In genomic region chr5:152514827-152515397, GRCh38 we compare ENCODE assay signal across 8 cellular contexts.
DNase-seq lines count a peak whose midpoint lies in the region; FAIRE-seq and TF ChIP-seq lines count a peak whose summit lies in the region.

No MANE protein-coding gene starts in this region.

- no peaks in the 10 kb centered on the region for H3K27me3 ChIP-seq in OCI-LY3 (ENCODE audit: low read depth, low read length)
- H3K27me3 ChIP-seq in spleen (replicated peaks in 1 of 7) = no peaks in the 10 kb centered on the region
- no peaks in the 10 kb centered on the region for H3K27me3 ChIP-seq in prostate gland (replicated peaks; ENCODE audit: insufficient read depth)

- H3K4me2 ChIP-seq in OCI-LY3 (ENCODE audit: low read length) = no peak overlapping the region

- no peak for TF ChIP-seq POLR2A in H54 (IDR thresholded peaks at IDR 0.05; ENCODE audit: low read depth, low read length)
- no peak for TF ChIP-seq POLR2A in spleen (IDR thresholded peaks at IDR 0.05)
- TF ChIP-seq POLR2A in prostate gland (IDR thresholded peaks at IDR 0.05) = no peak

- no peaks in the 10 kb centered on the region for H3K9me3 ChIP-seq in OCI-LY3 (ENCODE audit: insufficient read depth, low read length)
- no peaks in the 10 kb centered on the region for H3K9me3 ChIP-seq in spleen
- no peaks in the 10 kb centered on the region for H3K9me3 ChIP-seq in prostate gland

- intact Hi-C loops in spleen (cut with DNase I; ENCODE audit: low total_unique reads) = no loop called here
- intact Hi-C loops in prostate gland (cut with DNase I) = no loop called here

- H3K79me2 ChIP-seq in OCI-LY3 (ENCODE audit: low read length) = no peaks in the 10 kb centered on the region

- H3K4me3 ChIP-seq in OCI-LY3 (ENCODE audit: low read length) (no peak overlapping the region), fibroblast of the aortic adventitia (ENCODE audit: low read depth, low read length) (no peak overlapping the region), spleen (no peak overlapping the region), prostate gland (no peak overlapping the region)

- H3K27ac ChIP-seq in OCI-LY3 (ENCODE audit: low read length) (no peak overlapping the region), spleen (no peak overlapping the region), prostate gland (no peak overlapping the region)

- 21 to 44% (median 36%) methylated on average over 2 of the region's 2 CpGs for WGBS in spleen, 5 donors
- 26% methylated on average over 2 of the region's 2 CpGs for WGBS in prostate gland

- DNase-seq in CD1c-positive myeloid dendritic cell (ENCODE audit: extremely low spot score) = peak; percentile 8
- DNase-seq in H54 (ENCODE audit: insufficient read length, low spot score) = peak; percentile 6
- peak; percentile 28 for DNase-seq in fibroblast of the aortic adventitia (ENCODE audit: low read depth)
- DNase-seq in NCI-H774 (lab: John Stamatoyannopoulos, UW) = no peak
- no peak for DNase-seq in spleen
- no peak for DNase-seq in dedifferentiated amniotic fluid mesenchymal stem cell (ENCODE audit: extremely low spot score)
- DNase-seq in prostate gland (ENCODE audit: low spot score) = no peak

- no peak for FAIRE-seq in H54 (lab: Jason Lieb, UNC)

- no peak overlapping the region for H2AFZ ChIP-seq in OCI-LY3 (ENCODE audit: low read depth, low read length)

- H3K36me3 ChIP-seq in OCI-LY3 (replicated peaks; ENCODE audit: low read depth, low read length) (no peaks in the 10 kb centered on the region), spleen (no peaks in the 10 kb centered on the region), prostate gland (no peaks in the 10 kb centered on the region)

- TF ChIP-seq CTCF in OCI-LY3 (IDR thresholded peaks at IDR 0.05; ENCODE audit: low read depth, low read length) = peak; percentile 54
- peak; percentile 41 for TF ChIP-seq CTCF in fibroblast of the aortic adventitia (IDR thresholded peaks at IDR 0.05; ENCODE audit: insufficient read depth, low read length)
- TF ChIP-seq CTCF in spleen (IDR thresholded peaks at IDR 0.05 in 8 of 11, conservative IDR thresholded peaks at IDR 0.05 in 3 of 11) = peak in 4 of 11 experiments; percentile 12 to 23 (median 16)
- no peak for TF ChIP-seq CTCF in prostate gland (IDR thresholded peaks at IDR 0.05)

- no peak overlapping the region for H3K9ac ChIP-seq in OCI-LY3 (ENCODE audit: low read length)

- H4K20me1 ChIP-seq in OCI-LY3 (ENCODE audit: insufficient read depth, low read length) = no peaks in the 10 kb centered on the region

- H3K4me1 ChIP-seq in OCI-LY3 (ENCODE audit: low read length) = no peaks in the 10 kb centered on the region
- no peaks in the 10 kb centered on the region for H3K4me1 ChIP-seq in spleen
- H3K4me1 ChIP-seq in prostate gland (replicated peaks) = no peaks in the 10 kb centered on the region

Comparison
In these comparisons a context has a peak if more than half of its experiments do, and no peak if none do; other contexts are left out.
1. DNase-seq: peak in CD1c-positive myeloid dendritic cell (single experiment), H54 (single experiment) and fibroblast of the aortic adventitia (single experiment); none in NCI-H774 (single experiment), spleen (single experiment), dedifferentiated amniotic fluid mesenchymal stem cell (single experiment) and prostate gland (single experiment).
2. CTCF ChIP-seq: peak in OCI-LY3 (single experiment) and fibroblast of the aortic adventitia (single experiment); none in prostate gland (0 of 4).